14 cellular contexts compared by ENCODE assay signal in the genomic region with DNA sequence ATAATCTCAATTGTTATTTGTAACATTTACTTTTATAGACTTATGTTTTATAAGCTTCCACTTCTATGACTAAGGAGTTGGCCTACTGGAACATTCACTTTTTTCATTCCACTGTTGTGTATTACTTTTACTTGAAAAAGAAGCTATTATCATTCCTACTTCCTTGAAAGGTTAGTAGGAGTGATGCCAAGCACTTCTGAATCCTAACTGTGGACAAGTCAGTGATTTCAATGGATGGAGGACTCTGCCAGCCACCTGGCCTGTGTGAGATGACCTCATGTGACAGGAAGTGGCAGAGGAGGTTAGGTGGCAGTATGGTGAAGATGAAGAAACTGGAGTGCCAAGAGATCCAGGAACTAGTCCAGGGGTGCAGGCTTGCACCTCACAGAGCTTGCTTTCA. TPM values are rescaled to one million over a fixed set of nuclear protein-coding genes. Genes with fewer than 3 reads are reported as not detected.
DNase-seq lines count a peak whose midpoint lies in the region; ATAC-seq and TF ChIP-seq lines count a peak whose summit lies in the region.
"Had no signal": no experiment of that assay in that cellular context is flagged by ENCODE, and none has a peak within 500 bp of the region (broad histone marks: within the 10 kb centered on the region; RNA-seq: fewer than 3 reads in every experiment).

No MANE protein-coding gene starts in this region.

- no peak overlapping the region for H3K27ac Mint-ChIP-seq in CD8-positive, alpha-beta T cell

- no peaks in the 10 kb centered on the region for H3K27me3 Mint-ChIP-seq in CD8-positive, alpha-beta T cell (ENCODE audit: low read depth)

- peak; percentile 50 to 66 for ATAC-seq in left cardiac atrium
- no peak for ATAC-seq in CD8-positive, alpha-beta T cell
- ATAC-seq in GM21737 (IDR thresholded peaks at IDR 0.05; ENCODE audit: unreplicated experiment): no peak
- ATAC-seq: GM12878 had no signal

- H3K9me3 ChIP-seq in HUES6 (ENCODE audit: control insufficient read depth, insufficient read depth, low read depth, low read length) (no peaks in the 10 kb centered on the region), skeletal muscle tissue (ENCODE audit: control insufficient read depth in 3 of 3, low read length in 3 of 3) (no peaks in the 10 kb centered on the region)
- H3K9me3 ChIP-seq in CD8-positive, alpha-beta T cell (ENCODE audit: low read length): no peaks in the 10 kb centered on the region
- H3K9me3 ChIP-seq: MG63, prostate gland, SJSA1, upper lobe of left lung had no signal

- POLR2A ChIA-PET in CD8-positive, alpha-beta T cell (lab: Charles Lee): no interaction called here

- no peak overlapping the region for H3K4me3 Mint-ChIP-seq in CD8-positive, alpha-beta T cell

- H3K27me3 ChIP-seq in HUES6 (ENCODE audit: control insufficient read depth, insufficient read depth, low read length): no peaks in the 10 kb centered on the region
- no peaks in the 10 kb centered on the region for H3K27me3 ChIP-seq in skeletal muscle tissue (ENCODE audit: control insufficient read depth in 3 of 3, insufficient read depth in 3 of 3, low read length in 3 of 3)
- H3K27me3 ChIP-seq in CD8-positive, alpha-beta T cell (ENCODE audit: insufficient read depth, low read length): no peaks in the 10 kb centered on the region
- H3K27me3 ChIP-seq: BLaER1 treated with 17β-estradiol and CSF1 and Interleukin-3, amounts not matched to agents 10 nM and 100 nM; MG63; SJSA1; upper lobe of left lung had no signal

- DNase-seq in left cardiac atrium: no peak
- DNase-seq in CD8-positive, alpha-beta T cell: no peak
- no peak for DNase-seq in NCI-H2081 treated with DMSO at 0.1 percent for 48 hours (lab: John Stamatoyannopoulos, UW)
- DNase-seq in 8988T: no peak
- DNase-seq: MG63, upper lobe of left lung had no signal

- H3K4me1 Mint-ChIP-seq in CD8-positive, alpha-beta T cell (ENCODE audit: low read depth): peaks cover 5% of the 10 kb centered on the region

- H3K9me3 Mint-ChIP-seq in CD8-positive, alpha-beta T cell: peaks cover 2% of the 10 kb centered on the region

- H3K27ac ChIP-seq in HUES6 (ENCODE audit: low read depth, low read length): peak overlapping the region; percentile 21; the same call in 1 of the 2 replicates
- peak overlapping the region; percentile 89 for H3K27ac ChIP-seq in angular gyrus (ENCODE audit: low read depth, low read length)
- peak overlapping the region; percentile 68 for H3K27ac ChIP-seq in skeletal muscle tissue (ENCODE audit: low read depth, low read length)
- no peak overlapping the region for H3K27ac ChIP-seq in CD8-positive, alpha-beta T cell (ENCODE audit: low read depth, low read length)
- H3K27ac ChIP-seq: BLaER1 treated with 17β-estradiol and CSF1 and Interleukin-3, amounts not matched to agents 10 nM and 100 nM; SJSA1; upper lobe of left lung had no signal

- intact Hi-C loops in left cardiac atrium (cut with DNase I): no loop called here
- intact Hi-C loops in CD8-positive, alpha-beta T cell (cut with DNase I, micrococcal nuclease): no loop called here

- CTCF ChIA-PET in CD8-positive, alpha-beta T cell (lab: Charles Lee): no interaction called here

- peaks cover 16% of the 10 kb centered on the region for H3K4me1 ChIP-seq in HUES6 (ENCODE audit: control insufficient read depth, insufficient read depth, low read length)
- peaks cover 10 to 17% (median 13%) of the 10 kb centered on the region in 3 donors for H3K4me1 ChIP-seq in skeletal muscle tissue (ENCODE audit: control insufficient read depth in 3 of 3, insufficient read depth in 3 of 3, low read length in 3 of 3)
- peaks cover 3% of the 10 kb centered on the region for H3K4me1 ChIP-seq in CD8-positive, alpha-beta T cell (ENCODE audit: insufficient read depth, low read length)
- H3K4me1 ChIP-seq: prostate gland, SJSA1, upper lobe of left lung had no signal

- H3K9ac ChIP-seq in HUES6 (ENCODE audit: low read length) (no peak overlapping the region), skeletal muscle tissue (ENCODE audit: low read depth in 1 of 3, low read length in 3 of 3) (peak overlapping the region in 1 of 3 donors; percentile 45)
- H3K9ac ChIP-seq: BLaER1 treated with 17β-estradiol and CSF1 and Interleukin-3, amounts not matched to agents 10 nM and 100 nM had no signal

- TF ChIP-seq CTCF in CD8-positive, alpha-beta T cell (IDR thresholded peaks at IDR 0.05): no peak

- peaks cover 28% of the 10 kb centered on the region for H3K36me3 Mint-ChIP-seq in CD8-positive, alpha-beta T cell

- H3K4me3 ChIP-seq in HUES6 (ENCODE audit: low read depth, low read length): no peak overlapping the region
- no peak overlapping the region for H3K4me3 ChIP-seq in skeletal muscle tissue (ENCODE audit: low read length in 3 of 3)
- H3K4me3 ChIP-seq in CD8-positive, alpha-beta T cell (ENCODE audit: low read depth, low read length): no peak overlapping the region
- H3K4me3 ChIP-seq: BLaER1 treated with 17β-estradiol and CSF1 and Interleukin-3, amounts not matched to agents 10 nM and 100 nM; GM12878; MG63; prostate gland; SJSA1; upper lobe of left lung had no signal

- H3K36me3 ChIP-seq in HUES6 (ENCODE audit: control insufficient read depth, insufficient read depth, low read length): peaks cover 6% of the 10 kb centered on the region; the same call in 1 of the 2 replicates
- H3K36me3 ChIP-seq in skeletal muscle tissue (ENCODE audit: control insufficient read depth in 3 of 3, insufficient read depth in 3 of 3, low read length in 3 of 3): no peaks in the 10 kb centered on the region
- H3K36me3 ChIP-seq in CD8-positive, alpha-beta T cell (ENCODE audit: insufficient read depth, low read length): no peaks in the 10 kb centered on the region
- H3K36me3 ChIP-seq: MG63, prostate gland, SJSA1 had no signal

RNA-seq across cellular contexts. Expression of gene TECPR2, which starts 46.0 kb away (rescaled TPM):
- total RNA-seq in left cardiac atrium: 10 to 100 TPM; 20.9 to 29.6 TPM
- 12.0 TPM for total RNA-seq in skeletal muscle tissue
- 1 to 10 TPM; 3.4 to 5.8 TPM for total RNA-seq in CD8-positive, alpha-beta T cell

RNA-seq across cellular contexts. Expression of gene CINP, which starts 46.0 kb away (rescaled TPM):
- total RNA-seq in left cardiac atrium (10 to 100 TPM; 30.0 to 31.9 TPM), skeletal muscle tissue (24.0 TPM)
- total RNA-seq in CD8-positive, alpha-beta T cell: 10 to 100 TPM; 15.9 to 19.2 TPM

Comparison
In these comparisons a context has a peak if more than half of its experiments do, and no peak if none do; other contexts are left out.
1. ATAC-seq: peak in left cardiac atrium (2 of 2); none in CD8-positive, alpha-beta T cell (single experiment) and GM21737 (single experiment).